In the genomic region with DNA sequence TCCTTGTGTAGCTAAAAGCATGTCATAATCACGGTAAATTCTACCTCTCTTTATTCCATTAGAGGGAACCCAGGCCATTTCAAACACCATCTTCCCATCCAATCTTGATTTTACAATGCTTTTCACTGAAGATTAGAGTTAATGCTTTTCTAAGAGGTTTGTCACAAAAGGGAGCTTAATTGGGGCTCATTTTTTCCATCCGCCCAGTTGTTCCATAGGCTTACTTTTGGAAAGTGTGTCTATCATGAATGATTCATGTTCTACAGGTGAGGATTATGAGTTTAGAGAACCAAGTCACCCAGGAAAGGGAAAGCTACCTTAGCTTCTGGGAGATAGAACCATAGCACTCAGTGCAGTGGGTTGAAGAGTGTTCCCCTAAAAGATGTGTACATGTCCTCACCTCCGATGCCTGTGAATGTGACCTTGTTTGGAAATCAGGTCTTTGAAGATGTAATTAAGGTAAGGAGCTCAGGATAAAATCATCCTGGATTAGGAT, we compare ENCODE assay signal across 13 cellular contexts.
"Had no signal": no experiment of that assay in that cellular context is flagged by ENCODE, and none has a peak within 500 bp of the region (broad histone marks: within the 10 kb centered on the region; RNA-seq: fewer than 3 reads in every experiment).

No MANE protein-coding gene starts in this region.

- DNase-seq: activated naive CD8-positive, alpha-beta T cell treated with anti-CD3 and anti-CD28 coated beads, Interleukin-2, amount 10 ng/mL, durations not matched to agents 7 days and 5 days; aorta; cortex of kidney; effector CD4-positive, alpha-beta T cell; hypothalamus; left ventricle myocardium inferior; naive B cell; pancreas; sigmoid colon; spleen; stomach; T-cell; T1000 had no signal

- H3K4me3 Mint-ChIP-seq: activated naive CD8-positive, alpha-beta T cell treated with anti-CD3 and anti-CD28 coated beads, Interleukin-2, amount 10 ng/mL, durations not matched to agents 7 days and 5 days; naive B cell; T-cell had no signal

- H3K27ac Mint-ChIP-seq: activated naive CD8-positive, alpha-beta T cell treated with anti-CD3 and anti-CD28 coated beads, Interleukin-2, amount 10 ng/mL, durations not matched to agents 7 days and 5 days; naive B cell; T-cell had no signal

- H3K36me3 Mint-ChIP-seq: activated naive CD8-positive, alpha-beta T cell treated with anti-CD3 and anti-CD28 coated beads, Interleukin-2, amount 10 ng/mL, durations not matched to agents 7 days and 5 days; naive B cell; T-cell had no signal

- H3K4me1 Mint-ChIP-seq: activated naive CD8-positive, alpha-beta T cell treated with anti-CD3 and anti-CD28 coated beads, Interleukin-2, amount 10 ng/mL, durations not matched to agents 7 days and 5 days; naive B cell; T-cell had no signal

- ATAC-seq: pancreas, T-cell had no signal

- H3K27me3 Mint-ChIP-seq: activated naive CD8-positive, alpha-beta T cell treated with anti-CD3 and anti-CD28 coated beads, Interleukin-2, amount 10 ng/mL, durations not matched to agents 7 days and 5 days had no signal
